In the genomic region with DNA sequence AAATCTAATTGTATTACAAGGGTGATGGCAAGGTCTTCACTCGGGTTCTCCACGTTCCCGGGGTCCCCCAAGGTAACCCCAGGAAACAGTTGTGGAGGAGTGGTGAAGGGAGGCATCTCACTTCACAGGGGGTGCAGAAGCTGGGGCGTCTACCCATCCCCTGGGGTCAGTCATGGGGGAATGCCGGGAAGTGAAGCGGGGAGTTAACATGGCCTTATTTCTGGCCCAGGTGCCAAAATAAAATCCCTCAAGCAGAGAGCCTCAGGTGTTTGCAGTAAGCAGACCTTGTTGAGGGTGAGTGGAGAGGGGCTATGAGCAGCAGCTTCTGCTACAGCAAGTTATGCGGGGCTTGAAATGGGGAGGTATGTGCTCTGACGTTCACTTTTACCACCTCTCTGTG, we compare ENCODE assay signal across 16 cellular contexts. TPM values are rescaled to one million over a fixed set of nuclear protein-coding genes. Genes with fewer than 3 reads are reported as not detected.
DNase-seq lines count a peak whose midpoint lies in the region; ATAC-seq and TF ChIP-seq lines count a peak whose summit lies in the region.
"Had no signal": no experiment of that assay in that cellular context is flagged by ENCODE, and none has a peak within 500 bp of the region (broad histone marks: within the 10 kb centered on the region; RNA-seq: fewer than 3 reads in every experiment).

No MANE protein-coding gene starts in this region.

- H4K20me1 ChIP-seq in Loucy (ENCODE audit: insufficient read depth, low read length, poor library complexity, severe bottlenecking), result no peaks in the 10 kb centered on the region

- no peak for TF ChIP-seq POLR2A in thyroid gland (IDR thresholded peaks at IDR 0.05)

- 74 to 77% methylated on average over 7 to 8 of the region's 8 CpGs for WGBS in thyroid gland, 2 donors

- H3K9me3 Mint-ChIP-seq in CD14-positive monocyte, result peaks cover 0 to 4% (median 0%) of the 10 kb centered on the region in 7 donors
- no peaks in the 10 kb centered on the region for H3K9me3 Mint-ChIP-seq in activated T-helper 2 cell treated with anti-CD3 and anti-CD28 coated beads, Interferon-gamma antibody, Interleukin-2, Interleukin-4, amounts not matched to agents 10 μg/mL and 5 μg/mL and 100 μg/mL, durations not matched to agents 14 hours and 24 hours and 36 hours
- no peaks in the 10 kb centered on the region for H3K9me3 Mint-ChIP-seq in naive thymus-derived CD8-positive, alpha-beta T cell
- H3K9me3 Mint-ChIP-seq: CD4-positive, alpha-beta T cell had no signal

- H3K36me3 Mint-ChIP-seq in CD14-positive monocyte, result no peaks in the 10 kb centered on the region
- H3K36me3 Mint-ChIP-seq in activated T-helper 2 cell treated with anti-CD3 and anti-CD28 coated beads, Interferon-gamma antibody, Interleukin-2, Interleukin-4, amounts not matched to agents 10 μg/mL and 5 μg/mL and 100 μg/mL, durations not matched to agents 14 hours and 24 hours and 36 hours (ENCODE audit: low read depth), result peaks cover 4% of the 10 kb centered on the region
- H3K36me3 Mint-ChIP-seq in naive thymus-derived CD8-positive, alpha-beta T cell, result no peaks in the 10 kb centered on the region

- H3F3A ChIP-seq in Loucy (ENCODE audit: low read depth), result no peaks in the 10 kb centered on the region

- H3K4me3 Mint-ChIP-seq in CD14-positive monocyte, result peak overlapping the region; percentile 16 to 40
- H3K4me3 Mint-ChIP-seq in activated T-helper 2 cell treated with anti-CD3 and anti-CD28 coated beads, Interferon-gamma antibody, Interleukin-2, Interleukin-4, amounts not matched to agents 10 μg/mL and 5 μg/mL and 100 μg/mL, durations not matched to agents 14 hours and 24 hours and 36 hours (ENCODE audit: low read depth), result no peak overlapping the region
- H3K4me3 Mint-ChIP-seq in naive thymus-derived CD8-positive, alpha-beta T cell, result no peak overlapping the region
- H3K4me3 Mint-ChIP-seq: CD4-positive, alpha-beta T cell had no signal

- no peak for ATAC-seq in naive thymus-derived CD8-positive, alpha-beta T cell

- H3K27me3 ChIP-seq in Loucy (ENCODE audit: insufficient read depth, low read length, poor library complexity, severe bottlenecking) (no peaks in the 10 kb centered on the region), thyroid gland (no peaks in the 10 kb centered on the region)
- H3K27me3 ChIP-seq: MG63 had no signal

- H3K4me2 ChIP-seq in Loucy (ENCODE audit: low read depth, low read length, poor library complexity, severe bottlenecking), result peak overlapping the region; percentile 52

- H3K79me2 ChIP-seq in Loucy (ENCODE audit: insufficient read depth, low read length), result no peaks in the 10 kb centered on the region

- H3K9me3 ChIP-seq in Loucy (ENCODE audit: insufficient read depth, low read depth, low read length) (no peaks in the 10 kb centered on the region), thyroid gland (no peaks in the 10 kb centered on the region)
- H3K9me3 ChIP-seq: MG63 had no signal

- H3K9me2 ChIP-seq in Loucy (replicated peaks; ENCODE audit: low read depth, low read length), result no peaks in the 10 kb centered on the region

- peak overlapping the region; percentile 27; the same call in 1 of the 2 replicates for H2AFZ ChIP-seq in Loucy (ENCODE audit: low read length)

- peaks cover 33 to 40% (median 35%) of the 10 kb centered on the region in 3 donors for H3K27me3 Mint-ChIP-seq in CD14-positive monocyte (ENCODE audit: low read depth in 3 of 3)
- peaks cover 4% of the 10 kb centered on the region for H3K27me3 Mint-ChIP-seq in activated T-helper 2 cell treated with anti-CD3 and anti-CD28 coated beads, Interferon-gamma antibody, Interleukin-2, Interleukin-4, amounts not matched to agents 10 μg/mL and 5 μg/mL and 100 μg/mL, durations not matched to agents 14 hours and 24 hours and 36 hours (ENCODE audit: low read depth)
- H3K27me3 Mint-ChIP-seq in naive thymus-derived CD8-positive, alpha-beta T cell, result peaks cover 0 to 8% (median 4%) of the 10 kb centered on the region in 5 donors

- H3K36me3 ChIP-seq in Loucy (ENCODE audit: insufficient read depth, low read length), result no peaks in the 10 kb centered on the region
- no peaks in the 10 kb centered on the region for H3K36me3 ChIP-seq in thyroid gland
- H3K36me3 ChIP-seq: MG63 had no signal

- POLR2A ChIA-PET in naive thymus-derived CD8-positive, alpha-beta T cell (lab: Charles Lee), result no interaction called here

- DNase-seq in CD14-positive monocyte (ENCODE audit: low spot score), result no peak
- DNase-seq in activated T-helper 2 cell treated with anti-CD3 and anti-CD28 coated beads, Interferon-gamma antibody, Interleukin-2, Interleukin-4, amounts not matched to agents 10 μg/mL and 5 μg/mL and 100 μg/mL, durations not matched to agents 14 hours and 24 hours and 36 hours (ENCODE audit: low spot score), result no peak
- DNase-seq in naive thymus-derived CD8-positive, alpha-beta T cell, result no peak
- DNase-seq in thyroid gland, result no peak
- no peak for DNase-seq in NCI-H1417 (lab: John Stamatoyannopoulos, UW)
- no peak for DNase-seq in NCI-H1930 (lab: John Stamatoyannopoulos, UW)
- DNase-seq: ACHN; AML-193; Calu3; CD4-positive, alpha-beta T cell; H7; MG63; NCI-H1092; NCI-H510A treated with DMSO at 0.1 percent for 48 hours; Right ventricle myocardium superior had no signal

- H3K4me3 ChIP-seq in Loucy (ENCODE audit: low read length, poor library complexity, severe bottlenecking) (no peak overlapping the region), thyroid gland (replicated peaks in 1 of 3) (no peak overlapping the region)
- H3K4me3 ChIP-seq: MG63 had no signal

- H3K27ac ChIP-seq in thyroid gland, result no peak overlapping the region

- peak overlapping the region; percentile 18 for H3K9ac ChIP-seq in Loucy (ENCODE audit: low read depth, low read length, poor library complexity, severe bottlenecking)

- H3K4me1 ChIP-seq in Loucy (ENCODE audit: insufficient read depth, low read length, poor library complexity, severe bottlenecking), result peaks cover 26% of the 10 kb centered on the region
- peaks cover 0 to 10% of the 10 kb centered on the region in 2 donors for H3K4me1 ChIP-seq in thyroid gland

- TF ChIP-seq CTCF in CD14-positive monocyte (IDR thresholded peaks at IDR 0.05), result no peak
- TF ChIP-seq CTCF in Loucy (conservative IDR thresholded peaks at IDR 0.05; ENCODE audit: low read length), result no peak
- no peak for TF ChIP-seq CTCF in thyroid gland (IDR thresholded peaks at IDR 0.05)

- intact Hi-C loops in CD14-positive monocyte (cut with micrococcal nuclease), result no loop called here
- intact Hi-C loops in activated T-helper 2 cell treated with anti-CD3 and anti-CD28 coated beads, Interferon-gamma antibody, Interleukin-2, Interleukin-4, amounts not matched to agents 10 μg/mL and 5 μg/mL and 100 μg/mL, durations not matched to agents 14 hours and 24 hours and 36 hours (cut with micrococcal nuclease), result no loop called here
- intact Hi-C loops in thyroid gland (cut with DNase I), result no loop called here

- no peak overlapping the region for H3K27ac Mint-ChIP-seq in CD14-positive monocyte
- H3K27ac Mint-ChIP-seq in activated T-helper 2 cell treated with anti-CD3 and anti-CD28 coated beads, Interferon-gamma antibody, Interleukin-2, Interleukin-4, amounts not matched to agents 10 μg/mL and 5 μg/mL and 100 μg/mL, durations not matched to agents 14 hours and 24 hours and 36 hours, result peak overlapping the region; percentile 72
- peak overlapping the region in 8 of 10 donors; percentile 3 to 98 (median 74) for H3K27ac Mint-ChIP-seq in naive thymus-derived CD8-positive, alpha-beta T cell

- peaks cover 22% of the 10 kb centered on the region for H3K4me1 Mint-ChIP-seq in CD14-positive monocyte
- peaks cover 37% of the 10 kb centered on the region for H3K4me1 Mint-ChIP-seq in activated T-helper 2 cell treated with anti-CD3 and anti-CD28 coated beads, Interferon-gamma antibody, Interleukin-2, Interleukin-4, amounts not matched to agents 10 μg/mL and 5 μg/mL and 100 μg/mL, durations not matched to agents 14 hours and 24 hours and 36 hours (ENCODE audit: low read depth)
- H3K4me1 Mint-ChIP-seq in naive thymus-derived CD8-positive, alpha-beta T cell, result peaks cover 12 to 24% (median 18%) of the 10 kb centered on the region in 4 donors

RNA-seq across cellular contexts. Expression of a gene that starts 9.0 kb away (rescaled TPM):
- polyA plus RNA-seq in CD14-positive monocyte, result not detected
- not detected in 2 replicates for total RNA-seq in activated T-helper 2 cell treated with anti-CD3 and anti-CD28 coated beads, Interferon-gamma antibody, Interleukin-2, Interleukin-4, amounts not matched to agents 10 μg/mL and 5 μg/mL and 100 μg/mL, durations not matched to agents 14 hours and 24 hours and 36 hours
- not detected for total RNA-seq in naive thymus-derived CD8-positive, alpha-beta T cell
- not detected for polyA plus RNA-seq in naive thymus-derived CD8-positive, alpha-beta T cell
- 10 to 100 TPM; 12.9 to 26.9 (median 18.6) TPM for total RNA-seq in thyroid gland
- total RNA-seq: CD4-positive, alpha-beta T cell; Right ventricle myocardium superior had no signal

Comparison
In these comparisons a context has a peak if more than half of its experiments do, and no peak if none do; other contexts are left out.
1. H3K27ac Mint-ChIP-seq: peak in activated T-helper 2 cell treated with anti-CD3 and anti-CD28 coated beads, Interferon-gamma antibody, Interleukin-2, Interleukin-4, amounts not matched to agents 10 μg/mL and 5 μg/mL and 100 μg/mL, durations not matched to agents 14 hours and 24 hours and 36 hours (single experiment) and naive thymus-derived CD8-positive, alpha-beta T cell (8 of 10); none in CD14-positive monocyte (0 of 7).
2. H3K4me3 Mint-ChIP-seq: peak in CD14-positive monocyte (2 of 2); none in activated T-helper 2 cell treated with anti-CD3 and anti-CD28 coated beads, Interferon-gamma antibody, Interleukin-2, Interleukin-4, amounts not matched to agents 10 μg/mL and 5 μg/mL and 100 μg/mL, durations not matched to agents 14 hours and 24 hours and 36 hours (single experiment) and naive thymus-derived CD8-positive, alpha-beta T cell (0 of 10).
3. RNA of a gene that starts 9.0 kb away (total RNA-seq): 12.9 to 26.9 TPM in thyroid gland; not detected in activated T-helper 2 cell treated with anti-CD3 and anti-CD28 coated beads, Interferon-gamma antibody, Interleukin-2, Interleukin-4, amounts not matched to agents 10 μg/mL and 5 μg/mL and 100 μg/mL, durations not matched to agents 14 hours and 24 hours and 36 hours and not detected in naive thymus-derived CD8-positive, alpha-beta T cell; every median in the first group is over 10 times any median in the second.